14 cellular contexts compared by ENCODE assay signal in the genomic region with DNA sequence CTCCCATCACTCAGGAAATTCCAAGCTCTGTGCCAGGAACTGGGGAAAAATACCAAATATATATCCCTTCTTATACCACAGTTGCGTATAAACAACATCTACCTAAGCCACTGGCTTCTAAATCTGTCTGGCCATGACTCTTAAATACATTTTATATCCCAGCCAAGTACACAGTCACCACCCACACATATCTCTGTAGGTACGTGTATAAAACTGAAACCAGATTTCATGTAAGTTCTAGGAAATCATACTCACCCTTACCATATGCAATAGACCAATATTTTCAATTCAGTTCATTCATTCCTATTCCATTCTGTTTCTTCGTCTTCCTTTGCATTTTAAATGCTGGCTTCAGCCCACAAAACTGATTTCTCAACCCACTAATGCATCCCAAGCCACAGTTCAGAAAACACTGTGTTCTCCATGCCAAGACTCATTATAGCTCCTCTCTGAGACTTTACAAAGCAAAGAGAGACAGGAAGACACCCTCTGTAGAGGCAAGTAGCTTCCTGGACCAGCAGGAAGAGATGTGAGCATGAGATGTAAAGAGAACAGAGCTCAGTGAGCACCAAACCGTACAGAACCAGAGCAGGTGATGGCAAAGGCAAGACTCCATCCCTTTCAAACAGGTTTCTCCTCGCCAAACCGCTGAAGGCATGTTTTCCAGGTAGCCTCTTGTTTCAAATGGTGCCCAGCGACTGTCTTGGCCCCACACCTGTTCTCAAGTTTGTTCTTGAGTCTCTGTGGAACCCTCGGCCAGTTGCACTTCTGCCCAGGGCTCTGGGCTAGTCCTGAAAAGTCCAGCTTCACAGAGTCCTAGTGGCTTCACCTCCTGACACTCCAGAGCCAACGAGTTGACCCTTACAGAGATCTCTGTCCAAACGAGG. TPM values are rescaled to one million over a fixed set of nuclear protein-coding genes. Genes with fewer than 3 reads are reported as not detected.
DNase-seq lines count a peak whose midpoint lies in the region; ATAC-seq and TF ChIP-seq lines count a peak whose summit lies in the region.
"Had no signal": no experiment of that assay in that cellular context is flagged by ENCODE, and none has a peak within 500 bp of the region (broad histone marks: within the 10 kb centered on the region; RNA-seq: fewer than 3 reads in every experiment).

No MANE protein-coding gene starts in this region.

- H3K27me3 ChIP-seq in spleen (replicated peaks in 1 of 7), result peaks cover 0 to 28% (median 0%) of the 10 kb centered on the region in 7 donors

- intact Hi-C loops in spleen (cut with DNase I; ENCODE audit: low total_unique reads), result no loop called here

- H3K4me1 ChIP-seq in spleen, result no peaks in the 10 kb centered on the region
- H3K4me1 ChIP-seq: prostate gland had no signal

- TF ChIP-seq POLR2A in spleen (IDR thresholded peaks at IDR 0.05), result no peak

- no peak overlapping the region for H3K4me3 ChIP-seq in spleen
- H3K4me3 ChIP-seq: prostate gland had no signal

- CTCF ChIA-PET in activated naive CD4-positive, alpha-beta T cell treated with anti-CD3 and anti-CD28 coated beads, Interleukin-2, amount 10 ng/mL, durations not matched to agents 7 days and 5 days (lab: Charles Lee), result interaction anchor here (0.6 to 1.3 kb wide), 5 partner anchors 19 to 140 kb away, joined by 3 to 8 read pairs (median 4); a partner anchor contains a TSS

- H3K4me1 Mint-ChIP-seq in activated naive CD4-positive, alpha-beta T cell treated with anti-CD3 and anti-CD28 coated beads, Interleukin-2, amount 10 ng/mL, durations not matched to agents 7 days and 5 days, result peaks cover 23% of the 10 kb centered on the region
- peaks cover 36% of the 10 kb centered on the region for H3K4me1 Mint-ChIP-seq in activated T-cell treated with anti-CD3 and anti-CD28 coated beads, Interleukin-2, amount 50 U/mL, for 72 hours (ENCODE audit: low read depth)
- peaks cover 11% of the 10 kb centered on the region for H3K4me1 Mint-ChIP-seq in stimulated activated naive CD8-positive, alpha-beta T cell treated with anti-CD3 and anti-CD28 coated beads, Interleukin-15, amount 100 ng/mL, for 72 hours
- H3K4me1 Mint-ChIP-seq: stimulated activated memory B cell treated with anti-CD40 and anti-IgM and Interleukin-4, amounts not matched to agents 10 μg/mL and 1 μg/mL and 100 μg/mL, for 72 hours had no signal

- peak overlapping the region; percentile 72 for H3K27ac Mint-ChIP-seq in activated naive CD4-positive, alpha-beta T cell treated with anti-CD3 and anti-CD28 coated beads, Interleukin-2, amount 10 ng/mL, durations not matched to agents 7 days and 5 days
- H3K27ac Mint-ChIP-seq in activated T-cell treated with anti-CD3 and anti-CD28 coated beads, Interleukin-2, amount 50 U/mL, for 72 hours, result peak overlapping the region; percentile 69
- no peak overlapping the region for H3K27ac Mint-ChIP-seq in stimulated activated naive CD8-positive, alpha-beta T cell treated with anti-CD3 and anti-CD28 coated beads, Interleukin-15, amount 100 ng/mL, for 72 hours
- H3K27ac Mint-ChIP-seq: stimulated activated memory B cell treated with anti-CD40 and anti-IgM and Interleukin-4, amounts not matched to agents 10 μg/mL and 1 μg/mL and 100 μg/mL, for 72 hours had no signal

- peaks cover 12% of the 10 kb centered on the region for H3K27me3 Mint-ChIP-seq in activated naive CD4-positive, alpha-beta T cell treated with anti-CD3 and anti-CD28 coated beads, Interleukin-2, amount 10 ng/mL, durations not matched to agents 7 days and 5 days
- peaks cover 29% of the 10 kb centered on the region for H3K27me3 Mint-ChIP-seq in activated T-cell treated with anti-CD3 and anti-CD28 coated beads, Interleukin-2, amount 50 U/mL, for 72 hours (ENCODE audit: low read depth)
- peaks cover 56% of the 10 kb centered on the region for H3K27me3 Mint-ChIP-seq in stimulated activated naive CD8-positive, alpha-beta T cell treated with anti-CD3 and anti-CD28 coated beads, Interleukin-15, amount 100 ng/mL, for 72 hours

- H3K9me3 ChIP-seq in spleen, result no peaks in the 10 kb centered on the region
- H3K9me3 ChIP-seq: prostate gland had no signal

- no peaks in the 10 kb centered on the region for H3K36me3 Mint-ChIP-seq in activated naive CD4-positive, alpha-beta T cell treated with anti-CD3 and anti-CD28 coated beads, Interleukin-2, amount 10 ng/mL, durations not matched to agents 7 days and 5 days
- H3K36me3 Mint-ChIP-seq in activated T-cell treated with anti-CD3 and anti-CD28 coated beads, Interleukin-2, amount 50 U/mL, for 72 hours (ENCODE audit: insufficient read depth in 2 of 2), result peaks cover 4 to 5% of the 10 kb centered on the region in 2 donors
- H3K36me3 Mint-ChIP-seq: stimulated activated memory B cell treated with anti-CD40 and anti-IgM and Interleukin-4, amounts not matched to agents 10 μg/mL and 1 μg/mL and 100 μg/mL, for 72 hours had no signal

- 77 to 86% (median 80%) methylated on average over 10 of the region's 10 CpGs for WGBS in spleen, 5 donors

- ATAC-seq in activated T-cell treated with anti-CD3 and anti-CD28 coated beads, Interleukin-2, amount 50 U/mL, for 72 hours (replicated peaks in 1 of 2), result peak; percentile 88 to 89
- ATAC-seq in stimulated activated naive CD8-positive, alpha-beta T cell treated with anti-CD3 and anti-CD28 coated beads, Interleukin-15, amount 100 ng/mL, for 72 hours, result peak; percentile 93
- ATAC-seq in HG03439 (IDR thresholded peaks at IDR 0.05; ENCODE audit: unreplicated experiment), result no peak
- ATAC-seq: esophagus mucosa; Panc1; stimulated activated memory B cell treated with anti-CD40 and anti-IgM and Interleukin-4, amounts not matched to agents 10 μg/mL and 1 μg/mL and 100 μg/mL, for 72 hours had no signal

- peaks cover 4% of the 10 kb centered on the region for H3K9me3 Mint-ChIP-seq in activated naive CD4-positive, alpha-beta T cell treated with anti-CD3 and anti-CD28 coated beads, Interleukin-2, amount 10 ng/mL, durations not matched to agents 7 days and 5 days
- peaks cover 0 to 3% of the 10 kb centered on the region in 2 donors for H3K9me3 Mint-ChIP-seq in activated T-cell treated with anti-CD3 and anti-CD28 coated beads, Interleukin-2, amount 50 U/mL, for 72 hours
- no peaks in the 10 kb centered on the region for H3K9me3 Mint-ChIP-seq in stimulated activated naive CD8-positive, alpha-beta T cell treated with anti-CD3 and anti-CD28 coated beads, Interleukin-15, amount 100 ng/mL, for 72 hours

- DNase-seq in activated naive CD4-positive, alpha-beta T cell treated with anti-CD3 and anti-CD28 coated beads, Interleukin-2, amount 10 ng/mL, durations not matched to agents 7 days and 5 days, result no peak
- no peak for DNase-seq in activated naive CD4-positive, alpha-beta T cell (lab: John Stamatoyannopoulos, UW)
- peak in 1 of 2 donors; percentile 17 for DNase-seq in activated T-cell treated with anti-CD3 and anti-CD28 coated beads, Interleukin-2, amount 50 U/mL, for 72 hours
- peak; percentile 88 for DNase-seq in fibroblast of peridontal ligament (ENCODE audit: extremely low read depth)
- no peak for DNase-seq in stimulated activated naive CD8-positive, alpha-beta T cell treated with anti-CD3 and anti-CD28 coated beads, Interleukin-15, amount 100 ng/mL, for 72 hours
- no peak for DNase-seq in spleen
- no peak for DNase-seq in central memory CD4-positive, alpha-beta T cell
- DNase-seq: NCI-H1436; stimulated activated CD4-positive, alpha-beta T cell treated with anti-CD3 and anti-CD28 coated beads, Interleukin-2, amount 100 ng/mL, for 48 hours had no signal

- no peak overlapping the region for H3K27ac ChIP-seq in spleen
- H3K27ac ChIP-seq: prostate gland had no signal

- H3K4me3 Mint-ChIP-seq in activated naive CD4-positive, alpha-beta T cell treated with anti-CD3 and anti-CD28 coated beads, Interleukin-2, amount 10 ng/mL, durations not matched to agents 7 days and 5 days, result peak overlapping the region; percentile 22
- peak overlapping the region; percentile 62 to 64 for H3K4me3 Mint-ChIP-seq in activated T-cell treated with anti-CD3 and anti-CD28 coated beads, Interleukin-2, amount 50 U/mL, for 72 hours
- H3K4me3 Mint-ChIP-seq in stimulated activated naive CD8-positive, alpha-beta T cell treated with anti-CD3 and anti-CD28 coated beads, Interleukin-15, amount 100 ng/mL, for 72 hours, result peak overlapping the region in 1 of 2 donors; percentile 20
- H3K4me3 Mint-ChIP-seq: stimulated activated memory B cell treated with anti-CD40 and anti-IgM and Interleukin-4, amounts not matched to agents 10 μg/mL and 1 μg/mL and 100 μg/mL, for 72 hours had no signal

- TF ChIP-seq CTCF in spleen (IDR thresholded peaks at IDR 0.05 in 8 of 11, conservative IDR thresholded peaks at IDR 0.05 in 3 of 11), result no peak

- H3K36me3 ChIP-seq in spleen, result no peaks in the 10 kb centered on the region
- H3K36me3 ChIP-seq: prostate gland had no signal

RNA-seq across cellular contexts. Expression of a gene that starts 18.7 kb away (rescaled TPM):
- total RNA-seq in activated T-cell treated with anti-CD3 and anti-CD28 coated beads, Interleukin-2, amount 50 U/mL, for 72 hours, result 1 to 10 TPM; 8.1 to 8.2 TPM
- total RNA-seq in spleen, result 10 to 100 TPM in 2 of 7 donors, 1 to 10 TPM in 5; 7.3 to 11.8 (median 8.4) TPM
- 10 to 100 TPM in 2 of 3 donors, 1 to 10 TPM in 1; 6.6 to 13.3 (median 11.7) TPM for polyA plus RNA-seq in spleen

Comparison
In these comparisons a context has a peak if more than half of its experiments do, and no peak if none do; other contexts are left out.
1. H3K27ac Mint-ChIP-seq: peak in activated naive CD4-positive, alpha-beta T cell treated with anti-CD3 and anti-CD28 coated beads, Interleukin-2, amount 10 ng/mL, durations not matched to agents 7 days and 5 days (single experiment) and activated T-cell treated with anti-CD3 and anti-CD28 coated beads, Interleukin-2, amount 50 U/mL, for 72 hours (single experiment); none in stimulated activated naive CD8-positive, alpha-beta T cell treated with anti-CD3 and anti-CD28 coated beads, Interleukin-15, amount 100 ng/mL, for 72 hours (0 of 2).